In genomic region chr2:226728996-226729395, GRCh38 we compare ENCODE assay signal across 22 cellular contexts.
"Had no signal": no experiment of that assay in that cellular context is flagged by ENCODE, and none has a peak within 500 bp of the region (broad histone marks: within the 10 kb centered on the region; RNA-seq: fewer than 3 reads in every experiment).

No MANE protein-coding gene starts in this region.

- H3K27ac ChIP-seq: brain microvascular endothelial cell, colonic mucosa, epithelial cell of prostate, heart left ventricle, pancreas, upper lobe of left lung had no signal

- H3K27me3 ChIP-seq: brain microvascular endothelial cell, colonic mucosa, heart left ventricle, pancreas, upper lobe of left lung had no signal

- H3K4me1 ChIP-seq: colonic mucosa had no signal

- ATAC-seq: activated CD4-positive, alpha-beta T cell treated with anti-CD3 and anti-CD28 coated beads for 36 hours; activated T-cell treated with anti-CD3 and anti-CD28 coated beads, Interleukin-2, amount 50 U/mL, for 4 hours; heart left ventricle; left colon; right cardiac atrium; WTC11 had no signal

- H3K9me3 ChIP-seq: colonic mucosa, heart left ventricle, pancreas, upper lobe of left lung had no signal

- H3K36me3 ChIP-seq: brain microvascular endothelial cell, colonic mucosa, heart left ventricle, pancreas, upper lobe of left lung had no signal

- H3K4me3 ChIP-seq: colonic mucosa, heart left ventricle, pancreas, upper lobe of left lung had no signal

- DNase-seq: activated CD4-positive, alpha-beta T cell treated with anti-CD3 and anti-CD28 coated beads for 36 hours; activated CD4-positive, alpha-beta T cell treated with anti-CD3 and anti-CD28 coated beads, Interleukin-2, amount 50 U/mL, for 4 hours; activated CD8-positive, alpha-beta memory T cell treated with anti-CD3 and anti-CD28 coated beads for 24 hours; activated CD8-positive, alpha-beta memory T cell treated with anti-CD3 and anti-CD28 coated beads, Interleukin-2, amount 50 U/mL, for 4 hours; activated naive CD4-positive, alpha-beta T cell; activated naive CD8-positive, alpha-beta T cell treated with anti-CD3 and anti-CD28 coated beads for 36 hours; activated T-cell treated with anti-CD3 and anti-CD28 coated beads, Interleukin-2, amount 50 U/mL, for 4 hours; amniotic stem cell; brain microvascular endothelial cell; central memory CD4-positive, alpha-beta T cell; colonic mucosa; heart left ventricle; left colon; nephron progenitor cell; pancreas; right cardiac atrium; stimulated activated CD4-positive, alpha-beta T cell treated with anti-CD3 and anti-CD28 coated beads, Interleukin-4, amount 100 ng/mL, for 24 hours; stimulated activated naive CD4-positive, alpha-beta T cell treated with Interleukin-2 at 50 U/mL for 16 hours; T-helper 2 cell; upper lobe of left lung had no signal
